Comparison of ENCODE assay signal across 1 cellular context in the genomic region with DNA sequence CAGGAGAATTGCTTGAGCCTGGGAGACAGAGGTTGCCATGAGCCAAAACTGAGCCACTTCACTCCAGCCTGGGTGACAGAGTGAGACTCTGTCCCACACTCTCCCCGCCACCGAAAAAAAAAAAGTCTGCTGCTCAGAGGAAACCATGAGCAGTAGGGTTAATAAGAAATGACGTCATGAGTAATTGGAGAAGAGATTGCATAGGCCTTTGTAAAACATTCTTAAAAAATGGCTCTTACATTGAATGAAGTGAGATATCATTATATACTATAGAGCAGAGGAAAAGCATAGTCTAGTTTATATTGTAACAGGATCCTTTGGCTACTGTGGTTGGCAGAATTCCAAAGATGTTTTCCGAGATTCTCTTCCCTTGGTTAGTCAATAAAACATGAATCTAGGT.
A peak's percentile ranks its signal among the peaks of the same experiment; 100 is the strongest.
TF ChIP-seq lines count a peak whose summit lies in the region.

No MANE protein-coding gene starts in this region.

TF ChIP-seq in HEK293, 187 proteins besides CTCF, POLR2A, EP300 and RAD21 (continued from another document):
- TF ChIP-seq, protein P1, sequence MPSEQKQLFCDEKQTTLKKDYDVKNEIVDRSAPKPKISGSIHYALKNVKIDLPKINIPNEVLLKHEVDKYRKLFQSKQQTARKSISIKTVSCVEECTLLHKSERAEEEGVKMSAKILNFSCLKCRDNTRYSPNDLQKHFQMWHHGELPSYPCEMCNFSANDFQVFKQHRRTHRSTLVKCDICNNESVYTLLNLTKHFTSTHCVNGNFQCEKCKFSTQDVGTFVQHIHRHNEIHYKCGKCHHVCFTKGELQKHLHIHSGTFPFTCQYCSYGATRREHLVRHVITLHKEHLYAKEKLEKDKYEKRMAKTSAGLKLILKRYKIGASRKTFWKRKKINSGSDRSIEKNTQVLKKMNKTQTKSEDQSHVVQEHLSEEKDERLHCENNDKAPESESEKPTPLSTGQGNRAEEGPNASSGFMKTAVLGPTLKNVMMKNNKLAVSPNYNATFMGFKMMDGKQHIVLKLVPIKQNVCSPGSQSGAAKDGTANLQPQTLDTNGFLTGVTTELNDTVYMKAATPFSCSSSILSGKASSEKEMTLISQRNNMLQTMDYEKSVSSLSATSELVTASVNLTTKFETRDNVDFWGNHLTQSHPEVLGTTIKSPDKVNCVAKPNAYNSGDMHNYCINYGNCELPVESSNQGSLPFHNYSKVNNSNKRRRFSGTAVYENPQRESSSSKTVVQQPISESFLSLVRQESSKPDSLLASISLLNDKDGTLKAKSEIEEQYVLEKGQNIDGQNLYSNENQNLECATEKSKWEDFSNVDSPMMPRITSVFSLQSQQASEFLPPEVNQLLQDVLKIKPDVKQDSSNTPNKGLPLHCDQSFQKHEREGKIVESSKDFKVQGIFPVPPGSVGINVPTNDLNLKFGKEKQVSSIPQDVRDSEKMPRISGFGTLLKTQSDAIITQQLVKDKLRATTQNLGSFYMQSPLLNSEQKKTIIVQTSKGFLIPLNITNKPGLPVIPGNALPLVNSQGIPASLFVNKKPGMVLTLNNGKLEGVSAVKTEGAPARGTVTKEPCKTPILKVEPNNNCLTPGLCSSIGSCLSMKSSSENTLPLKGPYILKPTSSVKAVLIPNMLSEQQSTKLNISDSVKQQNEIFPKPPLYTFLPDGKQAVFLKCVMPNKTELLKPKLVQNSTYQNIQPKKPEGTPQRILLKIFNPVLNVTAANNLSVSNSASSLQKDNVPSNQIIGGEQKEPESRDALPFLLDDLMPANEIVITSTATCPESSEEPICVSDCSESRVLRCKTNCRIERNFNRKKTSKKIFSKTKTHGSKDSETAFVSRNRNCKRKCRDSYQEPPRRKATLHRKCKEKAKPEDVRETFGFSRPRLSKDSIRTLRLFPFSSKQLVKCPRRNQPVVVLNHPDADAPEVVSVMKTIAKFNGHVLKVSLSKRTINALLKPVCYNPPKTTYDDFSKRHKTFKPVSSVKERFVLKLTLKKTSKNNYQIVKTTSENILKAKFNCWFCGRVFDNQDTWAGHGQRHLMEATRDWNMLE (tag by site-specific recombination; conservative IDR thresholded peaks at IDR 0.05; ENCODE audit: low read depth) = no peak
- TF ChIP-seq, protein P2, sequence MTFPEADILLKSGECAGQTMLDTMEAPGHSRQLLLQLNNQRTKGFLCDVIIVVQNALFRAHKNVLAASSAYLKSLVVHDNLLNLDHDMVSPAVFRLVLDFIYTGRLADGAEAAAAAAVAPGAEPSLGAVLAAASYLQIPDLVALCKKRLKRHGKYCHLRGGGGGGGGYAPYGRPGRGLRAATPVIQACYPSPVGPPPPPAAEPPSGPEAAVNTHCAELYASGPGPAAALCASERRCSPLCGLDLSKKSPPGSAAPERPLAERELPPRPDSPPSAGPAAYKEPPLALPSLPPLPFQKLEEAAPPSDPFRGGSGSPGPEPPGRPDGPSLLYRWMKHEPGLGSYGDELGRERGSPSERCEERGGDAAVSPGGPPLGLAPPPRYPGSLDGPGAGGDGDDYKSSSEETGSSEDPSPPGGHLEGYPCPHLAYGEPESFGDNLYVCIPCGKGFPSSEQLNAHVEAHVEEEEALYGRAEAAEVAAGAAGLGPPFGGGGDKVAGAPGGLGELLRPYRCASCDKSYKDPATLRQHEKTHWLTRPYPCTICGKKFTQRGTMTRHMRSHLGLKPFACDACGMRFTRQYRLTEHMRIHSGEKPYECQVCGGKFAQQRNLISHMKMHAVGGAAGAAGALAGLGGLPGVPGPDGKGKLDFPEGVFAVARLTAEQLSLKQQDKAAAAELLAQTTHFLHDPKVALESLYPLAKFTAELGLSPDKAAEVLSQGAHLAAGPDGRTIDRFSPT (tag by site-specific recombination; IDR thresholded peaks at IDR 0.05) = peak; percentile 67; the same call in 1 of the 2 replicates
- TF ChIP-seq ZNF138 (tag by site-specific recombination; IDR thresholded peaks at IDR 0.05; ENCODE audit: borderline replicate concordance) = no peak
- TF ChIP-seq, protein P3, sequence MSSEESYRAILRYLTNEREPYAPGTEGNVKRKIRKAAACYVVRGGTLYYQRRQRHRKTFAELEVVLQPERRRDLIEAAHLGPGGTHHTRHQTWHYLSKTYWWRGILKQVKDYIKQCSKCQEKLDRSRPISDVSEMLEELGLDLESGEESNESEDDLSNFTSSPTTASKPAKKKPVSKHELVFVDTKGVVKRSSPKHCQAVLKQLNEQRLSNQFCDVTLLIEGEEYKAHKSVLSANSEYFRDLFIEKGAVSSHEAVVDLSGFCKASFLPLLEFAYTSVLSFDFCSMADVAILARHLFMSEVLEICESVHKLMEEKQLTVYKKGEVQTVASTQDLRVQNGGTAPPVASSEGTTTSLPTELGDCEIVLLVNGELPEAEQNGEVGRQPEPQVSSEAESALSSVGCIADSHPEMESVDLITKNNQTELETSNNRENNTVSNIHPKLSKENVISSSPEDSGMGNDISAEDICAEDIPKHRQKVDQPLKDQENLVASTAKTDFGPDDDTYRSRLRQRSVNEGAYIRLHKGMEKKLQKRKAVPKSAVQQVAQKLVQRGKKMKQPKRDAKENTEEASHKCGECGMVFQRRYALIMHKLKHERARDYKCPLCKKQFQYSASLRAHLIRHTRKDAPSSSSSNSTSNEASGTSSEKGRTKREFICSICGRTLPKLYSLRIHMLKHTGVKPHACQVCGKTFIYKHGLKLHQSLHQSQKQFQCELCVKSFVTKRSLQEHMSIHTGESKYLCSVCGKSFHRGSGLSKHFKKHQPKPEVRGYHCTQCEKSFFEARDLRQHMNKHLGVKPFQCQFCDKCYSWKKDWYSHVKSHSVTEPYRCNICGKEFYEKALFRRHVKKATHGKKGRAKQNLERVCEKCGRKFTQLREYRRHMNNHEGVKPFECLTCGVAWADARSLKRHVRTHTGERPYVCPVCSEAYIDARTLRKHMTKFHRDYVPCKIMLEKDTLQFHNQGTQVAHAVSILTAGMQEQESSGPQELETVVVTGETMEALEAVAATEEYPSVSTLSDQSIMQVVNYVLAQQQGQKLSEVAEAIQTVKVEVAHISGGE (tag by site-specific recombination; conservative IDR thresholded peaks at IDR 0.05; ENCODE audit: low read depth) = no peak
- TF ChIP-seq, protein P4, sequence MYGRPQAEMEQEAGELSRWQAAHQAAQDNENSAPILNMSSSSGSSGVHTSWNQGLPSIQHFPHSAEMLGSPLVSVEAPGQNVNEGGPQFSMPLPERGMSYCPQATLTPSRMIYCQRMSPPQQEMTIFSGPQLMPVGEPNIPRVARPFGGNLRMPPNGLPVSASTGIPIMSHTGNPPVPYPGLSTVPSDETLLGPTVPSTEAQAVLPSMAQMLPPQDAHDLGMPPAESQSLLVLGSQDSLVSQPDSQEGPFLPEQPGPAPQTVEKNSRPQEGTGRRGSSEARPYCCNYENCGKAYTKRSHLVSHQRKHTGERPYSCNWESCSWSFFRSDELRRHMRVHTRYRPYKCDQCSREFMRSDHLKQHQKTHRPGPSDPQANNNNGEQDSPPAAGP (tag by site-specific recombination; IDR thresholded peaks at IDR 0.05) = no peak
- TF ChIP-seq GLIS1 (tag by site-specific recombination; IDR thresholded peaks at IDR 0.05) = no peak
- no peak for TF ChIP-seq ZNF112 (tag by site-specific recombination; IDR thresholded peaks at IDR 0.05)
- no peak for TF ChIP-seq KLF9 (tag by site-specific recombination; IDR thresholded peaks at IDR 0.05; ENCODE audit: low read depth)
- TF ChIP-seq ZNF792 (tag by site-specific recombination; IDR thresholded peaks at IDR 0.05) = no peak
- no peak for TF ChIP-seq ZNF302 (tag by site-specific recombination; IDR thresholded peaks at IDR 0.05; ENCODE audit: low read depth)
- TF ChIP-seq ZNF843 (tag by site-specific recombination; IDR thresholded peaks at IDR 0.05) = no peak
- no peak for TF ChIP-seq ZFP37 (tag by site-specific recombination; IDR thresholded peaks at IDR 0.05)
- TF ChIP-seq, protein P5, sequence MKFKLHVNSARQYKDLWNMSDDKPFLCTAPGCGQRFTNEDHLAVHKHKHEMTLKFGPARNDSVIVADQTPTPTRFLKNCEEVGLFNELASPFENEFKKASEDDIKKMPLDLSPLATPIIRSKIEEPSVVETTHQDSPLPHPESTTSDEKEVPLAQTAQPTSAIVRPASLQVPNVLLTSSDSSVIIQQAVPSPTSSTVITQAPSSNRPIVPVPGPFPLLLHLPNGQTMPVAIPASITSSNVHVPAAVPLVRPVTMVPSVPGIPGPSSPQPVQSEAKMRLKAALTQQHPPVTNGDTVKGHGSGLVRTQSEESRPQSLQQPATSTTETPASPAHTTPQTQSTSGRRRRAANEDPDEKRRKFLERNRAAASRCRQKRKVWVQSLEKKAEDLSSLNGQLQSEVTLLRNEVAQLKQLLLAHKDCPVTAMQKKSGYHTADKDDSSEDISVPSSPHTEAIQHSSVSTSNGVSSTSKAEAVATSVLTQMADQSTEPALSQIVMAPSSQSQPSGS (tag by site-specific recombination; IDR thresholded peaks at IDR 0.05; ENCODE audit: low read depth) = peak; percentile 89
- TF ChIP-seq, protein P6, sequence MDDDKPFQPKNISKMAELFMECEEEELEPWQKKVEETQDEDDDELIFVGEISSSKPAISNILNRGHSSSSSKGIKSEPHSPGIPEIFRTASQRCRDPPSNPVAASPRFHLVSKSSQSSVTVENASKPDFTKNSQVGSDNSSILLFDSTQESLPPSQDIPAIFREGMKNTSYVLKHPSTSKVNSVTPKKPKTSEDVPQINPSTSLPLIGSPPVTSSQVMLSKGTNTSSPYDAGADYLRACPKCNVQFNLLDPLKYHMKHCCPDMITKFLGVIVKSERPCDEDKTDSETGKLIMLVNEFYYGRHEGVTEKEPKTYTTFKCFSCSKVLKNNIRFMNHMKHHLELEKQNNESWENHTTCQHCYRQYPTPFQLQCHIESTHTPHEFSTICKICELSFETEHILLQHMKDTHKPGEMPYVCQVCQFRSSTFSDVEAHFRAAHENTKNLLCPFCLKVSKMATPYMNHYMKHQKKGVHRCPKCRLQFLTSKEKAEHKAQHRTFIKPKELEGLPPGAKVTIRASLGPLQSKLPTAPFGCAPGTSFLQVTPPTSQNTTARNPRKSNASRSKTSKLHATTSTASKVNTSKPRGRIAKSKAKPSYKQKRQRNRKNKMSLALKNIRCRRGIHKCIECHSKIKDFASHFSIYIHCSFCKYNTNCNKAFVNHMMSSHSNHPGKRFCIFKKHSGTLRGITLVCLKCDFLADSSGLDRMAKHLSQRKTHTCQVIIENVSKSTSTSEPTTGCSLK (tag by site-specific recombination; IDR thresholded peaks at IDR 0.05) = no peak
- no peak for TF ChIP-seq ZFP41 (tag by site-specific recombination; IDR thresholded peaks at IDR 0.05; ENCODE audit: borderline replicate concordance)
- TF ChIP-seq GLI2 (tag by site-specific recombination; IDR thresholded peaks at IDR 0.05; ENCODE audit: borderline replicate concordance, low read depth) = no peak
- TF ChIP-seq, protein P7, sequence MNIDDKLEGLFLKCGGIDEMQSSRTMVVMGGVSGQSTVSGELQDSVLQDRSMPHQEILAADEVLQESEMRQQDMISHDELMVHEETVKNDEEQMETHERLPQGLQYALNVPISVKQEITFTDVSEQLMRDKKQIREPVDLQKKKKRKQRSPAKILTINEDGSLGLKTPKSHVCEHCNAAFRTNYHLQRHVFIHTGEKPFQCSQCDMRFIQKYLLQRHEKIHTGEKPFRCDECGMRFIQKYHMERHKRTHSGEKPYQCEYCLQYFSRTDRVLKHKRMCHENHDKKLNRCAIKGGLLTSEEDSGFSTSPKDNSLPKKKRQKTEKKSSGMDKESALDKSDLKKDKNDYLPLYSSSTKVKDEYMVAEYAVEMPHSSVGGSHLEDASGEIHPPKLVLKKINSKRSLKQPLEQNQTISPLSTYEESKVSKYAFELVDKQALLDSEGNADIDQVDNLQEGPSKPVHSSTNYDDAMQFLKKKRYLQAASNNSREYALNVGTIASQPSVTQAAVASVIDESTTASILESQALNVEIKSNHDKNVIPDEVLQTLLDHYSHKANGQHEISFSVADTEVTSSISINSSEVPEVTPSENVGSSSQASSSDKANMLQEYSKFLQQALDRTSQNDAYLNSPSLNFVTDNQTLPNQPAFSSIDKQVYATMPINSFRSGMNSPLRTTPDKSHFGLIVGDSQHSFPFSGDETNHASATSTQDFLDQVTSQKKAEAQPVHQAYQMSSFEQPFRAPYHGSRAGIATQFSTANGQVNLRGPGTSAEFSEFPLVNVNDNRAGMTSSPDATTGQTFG (tag by site-specific recombination; IDR thresholded peaks at IDR 0.05; ENCODE audit: borderline replicate concordance) = no peak
- TF ChIP-seq ZNF585B (tag by site-specific recombination; IDR thresholded peaks at IDR 0.05) = no peak
- TF ChIP-seq ZBTB21 (tag by site-specific recombination; IDR thresholded peaks at IDR 0.05) = peak; percentile 80
- TF ChIP-seq, protein P8, sequence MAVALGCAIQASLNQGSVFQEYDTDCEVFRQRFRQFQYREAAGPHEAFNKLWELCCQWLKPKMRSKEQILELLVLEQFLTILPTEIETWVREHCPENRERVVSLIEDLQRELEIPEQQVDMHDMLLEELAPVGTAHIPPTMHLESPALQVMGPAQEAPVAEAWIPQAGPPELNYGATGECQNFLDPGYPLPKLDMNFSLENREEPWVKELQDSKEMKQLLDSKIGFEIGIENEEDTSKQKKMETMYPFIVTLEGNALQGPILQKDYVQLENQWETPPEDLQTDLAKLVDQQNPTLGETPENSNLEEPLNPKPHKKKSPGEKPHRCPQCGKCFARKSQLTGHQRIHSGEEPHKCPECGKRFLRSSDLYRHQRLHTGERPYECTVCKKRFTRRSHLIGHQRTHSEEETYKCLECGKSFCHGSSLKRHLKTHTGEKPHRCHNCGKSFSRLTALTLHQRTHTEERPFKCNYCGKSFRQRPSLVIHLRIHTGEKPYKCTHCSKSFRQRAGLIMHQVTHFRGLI (tag by site-specific recombination; IDR thresholded peaks at IDR 0.05) = no peak
- no peak for TF ChIP-seq GFI1B (tag by site-specific recombination; IDR thresholded peaks at IDR 0.05)
TF ChIP-seq in HEK293: peak in this region for 4.
